ENCODE assay signal across 27 cellular contexts in the genomic region with DNA sequence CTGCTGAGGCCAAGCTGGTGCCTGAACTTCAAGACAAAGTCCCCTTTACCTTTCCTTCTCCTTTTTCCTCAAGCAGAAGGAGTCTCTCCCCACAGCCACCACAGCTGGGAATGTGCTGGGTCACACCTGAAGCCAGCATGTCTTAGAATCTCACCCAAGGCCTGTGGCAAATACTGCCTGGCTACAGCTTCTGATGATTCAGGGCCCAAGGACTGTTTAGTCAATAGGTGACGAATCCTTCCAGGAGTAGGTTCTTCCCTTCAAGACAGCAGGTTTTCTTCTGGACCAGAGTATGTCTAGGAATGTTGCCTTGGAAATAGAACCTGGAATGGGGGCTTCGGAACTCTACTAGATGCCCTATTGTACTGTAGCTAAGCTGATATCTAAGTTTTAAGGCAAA.
"Had no signal": no experiment of that assay in that cellular context is flagged by ENCODE, and none has a peak within 500 bp of the region (broad histone marks: within the 10 kb centered on the region; RNA-seq: fewer than 3 reads in every experiment).

No MANE protein-coding gene starts in this region.

- H3K36me3 ChIP-seq: ascending aorta, gastrocnemius medialis, heart left ventricle had no signal

- FAIRE-seq: colon had no signal

- H3K4me3 ChIP-seq: ascending aorta, gastrocnemius medialis, heart left ventricle had no signal

- DNase-seq: activated CD4-positive, alpha-beta memory T cell treated with anti-CD3 and anti-CD28 coated beads for 36 hours; activated CD4-positive, alpha-beta T cell treated with anti-CD3 and anti-CD28 coated beads for 36 hours; activated CD4-positive, alpha-beta T cell treated with anti-CD3 and anti-CD28 coated beads, Interleukin-2, amount 10 ng/mL, durations not matched to agents 24 days and 14 days; activated CD4-positive, CD25-positive, alpha-beta regulatory T cell; activated CD4-positive, CD25-positive, alpha-beta regulatory T cell treated with anti-CD3 and anti-CD28 coated beads, Interleukin-2, amount 50 U/mL, for 72 hours; activated CD8-positive, alpha-beta memory T cell treated with anti-CD3 and anti-CD28 coated beads, Interleukin-2, amount 10 ng/mL, durations not matched to agents 7 days and 5 days; activated CD8-positive, alpha-beta memory T cell treated with anti-CD3 and anti-CD28 coated beads, Interleukin-2, amount 50 U/mL, for 4 hours; activated CD8-positive, alpha-beta T cell treated with anti-CD3 and anti-CD28 coated beads, Interleukin-2, amount 10 ng/mL, durations not matched to agents 7 days and 5 days; activated effector memory CD4-positive, alpha-beta T cell treated with anti-CD3 and anti-CD28 coated beads, Interleukin-2, amount 50 U/mL, for 16 hours; activated naive CD4-positive, alpha-beta T cell treated with anti-CD3 and anti-CD28 coated beads for 36 hours; activated naive CD8-positive, alpha-beta T cell treated with anti-CD3 and anti-CD28 coated beads, Interleukin-2, amount 10 ng/mL, durations not matched to agents 7 days and 5 days; activated T-cell treated with anti-CD3 and anti-CD28 coated beads, Interleukin-2, amount 50 U/mL, for 1 hour; activated T-cell treated with anti-CD3 and anti-CD28 coated beads, Interleukin-2, amount 50 U/mL, for 48 hours; caudate nucleus; cortex of kidney; dermis blood vessel endothelial cell; effector CD4-positive, alpha-beta T cell; effector memory CD8-positive, alpha-beta T cell; foreskin fibroblast; gastrocnemius medialis; glutamatergic neuron; heart left ventricle; T-helper 2 cell had no signal

- H3K4me1 ChIP-seq: ascending aorta, gastrocnemius medialis, heart left ventricle had no signal

- ATAC-seq: activated CD4-positive, alpha-beta T cell treated with anti-CD3 and anti-CD28 coated beads for 36 hours; activated CD8-positive, alpha-beta memory T cell treated with anti-CD3 and anti-CD28 coated beads, Interleukin-2, amount 10 ng/mL, durations not matched to agents 7 days and 5 days; activated CD8-positive, alpha-beta T cell treated with anti-CD3 and anti-CD28 coated beads, Interleukin-2, amount 10 ng/mL, durations not matched to agents 7 days and 5 days; activated naive CD4-positive, alpha-beta T cell treated with anti-CD3 and anti-CD28 coated beads, Interleukin-2, amount 50 U/mL, for 72 hours; effector memory CD8-positive, alpha-beta T cell; esophagus mucosa; gastrocnemius medialis; heart left ventricle had no signal

- H3K9me3 ChIP-seq: ascending aorta, gastrocnemius medialis, heart left ventricle had no signal

- H3K27ac ChIP-seq: ascending aorta, gastrocnemius medialis, heart left ventricle had no signal

- H3K27me3 ChIP-seq: ascending aorta, gastrocnemius medialis had no signal
